Comparison of ENCODE assay signal across 8 cellular contexts in genomic region chr6:127120787-127121636, GRCh38. TPM values are rescaled to one million over a fixed set of nuclear protein-coding genes. Genes with fewer than 3 reads are reported as not detected.
DNase-seq lines count a peak whose midpoint lies in the region; ATAC-seq and TF ChIP-seq lines count a peak whose summit lies in the region.

No MANE protein-coding gene starts in this region.

- H3K4me3 Mint-ChIP-seq in CD8-positive, alpha-beta memory T cell: peak overlapping the region in 6 of 7 donors; percentile 36 to 58 (median 50)
- peak overlapping the region; percentile 68 to 89 for H3K4me3 Mint-ChIP-seq in stimulated activated naive B cell treated with anti-CD40 and anti-IgM and Interleukin-4, amounts not matched to agents 10 μg/mL and 1 μg/mL and 100 μg/mL, for 72 hours

- no peak overlapping the region for H3K4me3 ChIP-seq in CD8-positive, alpha-beta memory T cell (ENCODE audit: low read length)
- H3K4me3 ChIP-seq in mucosa of rectum (ENCODE audit: low read length in 2 of 2): peak overlapping the region; percentile 53 to 64

- no peaks in the 10 kb centered on the region for H3K36me3 Mint-ChIP-seq in CD8-positive, alpha-beta memory T cell
- peaks cover 0 to 2% of the 10 kb centered on the region in 2 donors for H3K36me3 Mint-ChIP-seq in stimulated activated naive B cell treated with anti-CD40 and anti-IgM and Interleukin-4, amounts not matched to agents 10 μg/mL and 1 μg/mL and 100 μg/mL, for 72 hours

- H3K27ac Mint-ChIP-seq in CD8-positive, alpha-beta memory T cell: no peak overlapping the region
- no peak overlapping the region for H3K27ac Mint-ChIP-seq in stimulated activated naive B cell treated with anti-CD40 and anti-IgM and Interleukin-4, amounts not matched to agents 10 μg/mL and 1 μg/mL and 100 μg/mL, for 72 hours

- H3K9ac ChIP-seq in mucosa of rectum (ENCODE audit: low read depth in 1 of 2, low read length in 2 of 2): no peak overlapping the region

- H3K27ac ChIP-seq in CD8-positive, alpha-beta memory T cell (ENCODE audit: low read depth, low read length): no peak overlapping the region
- H3K27ac ChIP-seq in mucosa of rectum (ENCODE audit: low read depth in 2 of 2, low read length in 2 of 2): peak overlapping the region; percentile 4 to 47

- peaks cover 19 to 35% (median 25%) of the 10 kb centered on the region in 3 donors for H3K4me1 Mint-ChIP-seq in CD8-positive, alpha-beta memory T cell
- peaks cover 21 to 43% of the 10 kb centered on the region in 2 donors for H3K4me1 Mint-ChIP-seq in stimulated activated naive B cell treated with anti-CD40 and anti-IgM and Interleukin-4, amounts not matched to agents 10 μg/mL and 1 μg/mL and 100 μg/mL, for 72 hours

- CTCF ChIA-PET in CD8-positive, alpha-beta memory T cell (lab: Charles Lee): no interaction called here

- no peaks in the 10 kb centered on the region for H3K9me3 ChIP-seq in CD8-positive, alpha-beta memory T cell (ENCODE audit: low read length)
- H3K9me3 ChIP-seq in mucosa of rectum (ENCODE audit: control insufficient read depth in 2 of 2, low read length in 2 of 2): no peaks in the 10 kb centered on the region

- H3K4me1 ChIP-seq in CD8-positive, alpha-beta memory T cell (ENCODE audit: insufficient read depth, low read length): no peaks in the 10 kb centered on the region
- H3K4me1 ChIP-seq in mucosa of rectum (ENCODE audit: control insufficient read depth in 2 of 2, insufficient read depth in 2 of 2, low read length in 2 of 2): peaks cover 0 to 3% of the 10 kb centered on the region in 2 donors

- H3K9me3 Mint-ChIP-seq in CD8-positive, alpha-beta memory T cell: no peaks in the 10 kb centered on the region
- no peaks in the 10 kb centered on the region for H3K9me3 Mint-ChIP-seq in stimulated activated naive B cell treated with anti-CD40 and anti-IgM and Interleukin-4, amounts not matched to agents 10 μg/mL and 1 μg/mL and 100 μg/mL, for 72 hours

- peak; percentile 78 for ATAC-seq in GM19455 (IDR thresholded peaks at IDR 0.05; ENCODE audit: unreplicated experiment)
- ATAC-seq in HG03520 (IDR thresholded peaks at IDR 0.05; ENCODE audit: unreplicated experiment): peak; percentile 84
- peak; percentile 81 to 82 for ATAC-seq in stimulated activated naive B cell treated with anti-CD40 and anti-IgM and Interleukin-4, amounts not matched to agents 10 μg/mL and 1 μg/mL and 100 μg/mL, for 72 hours (replicated peaks)

- POLR2A ChIA-PET in CD8-positive, alpha-beta memory T cell (lab: Charles Lee): no interaction called here

- TF ChIP-seq POLR2A in erythroblast (IDR thresholded peaks at IDR 0.05; ENCODE audit: low read length): no peak

- H3K27me3 Mint-ChIP-seq in CD8-positive, alpha-beta memory T cell: peaks cover 33 to 68% of the 10 kb centered on the region in 2 donors
- peaks cover 49 to 62% of the 10 kb centered on the region in 2 donors for H3K27me3 Mint-ChIP-seq in stimulated activated naive B cell treated with anti-CD40 and anti-IgM and Interleukin-4, amounts not matched to agents 10 μg/mL and 1 μg/mL and 100 μg/mL, for 72 hours

- peak in 4 of 5 donors; percentile 2 to 62 (median 15) for DNase-seq in CD8-positive, alpha-beta memory T cell
- DNase-seq in NCI-H774 (lab: John Stamatoyannopoulos, UW): peak; percentile 75
- DNase-seq in activated CD8-positive, alpha-beta memory T cell treated with anti-CD3 and anti-CD28 coated beads for 48 hours (ENCODE audit: low read depth in 2 of 3, low spot score in 2 of 3): peak in 2 of 3 experiments; percentile 26 to 40
- peak; percentile 46 to 64 for DNase-seq in erythroblast (lab: John Stamatoyannopoulos, UW)
- peak; percentile 60 for DNase-seq in stimulated activated naive B cell treated with anti-CD40 and anti-IgM and Interleukin-4, amounts not matched to agents 10 μg/mL and 1 μg/mL and 100 μg/mL, for 72 hours

- peaks cover 11% of the 10 kb centered on the region for H3K27me3 ChIP-seq in CD8-positive, alpha-beta memory T cell (ENCODE audit: insufficient read depth, low read length, poor library complexity, severe bottlenecking)
- H3K27me3 ChIP-seq in mucosa of rectum (ENCODE audit: control insufficient read depth in 2 of 2, insufficient read depth in 2 of 2, low read length in 2 of 2): peaks cover 26 to 29% of the 10 kb centered on the region in 2 donors

- no peaks in the 10 kb centered on the region for H3K36me3 ChIP-seq in CD8-positive, alpha-beta memory T cell (ENCODE audit: insufficient read depth, low read length)
- H3K36me3 ChIP-seq in mucosa of rectum (ENCODE audit: control insufficient read depth in 2 of 2, insufficient read depth in 2 of 2, low read length in 2 of 2): no peaks in the 10 kb centered on the region

RNA-seq across cellular contexts. Expression of gene RSPO3, which starts 2.5 kb away (rescaled TPM):
- not detected for total RNA-seq in CD8-positive, alpha-beta memory T cell
- polyA plus RNA-seq in CD8-positive, alpha-beta memory T cell: not detected

Comparison
In these comparisons a context has a peak if more than half of its experiments do, and no peak if none do; other contexts are left out.
1. DNase-seq: peak in every context shown above with its lines; median percentile 75 in NCI-H774; 60 in stimulated activated naive B cell treated with anti-CD40 and anti-IgM and Interleukin-4, amounts not matched to agents 10 μg/mL and 1 μg/mL and 100 μg/mL, for 72 hours; 55 in erythroblast; 33 in activated CD8-positive, alpha-beta memory T cell treated with anti-CD3 and anti-CD28 coated beads for 48 hours; 15 in CD8-positive, alpha-beta memory T cell.